Comparison of ENCODE assay signal across 29 cellular contexts in the genomic region with DNA sequence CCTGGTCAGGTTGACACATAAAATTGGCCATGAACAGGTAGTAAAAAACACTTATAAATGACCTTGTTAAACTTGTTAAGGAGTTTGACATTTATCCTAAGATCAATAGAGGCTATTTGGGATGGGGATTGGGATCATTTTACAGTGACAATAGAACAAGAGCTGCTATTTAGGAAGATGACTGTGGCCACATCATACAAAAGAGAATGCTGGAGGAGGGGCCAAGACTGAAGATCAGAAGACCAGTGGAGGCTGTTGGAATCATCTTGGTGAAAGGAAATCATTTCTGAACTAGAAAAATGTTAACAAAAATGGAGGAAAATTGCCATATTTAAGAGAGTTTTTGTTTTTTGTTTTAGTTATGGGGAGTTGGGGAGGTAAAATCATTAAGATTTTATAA.
"Had no signal": no experiment of that assay in that cellular context is flagged by ENCODE, and none has a peak within 500 bp of the region (broad histone marks: within the 10 kb centered on the region; RNA-seq: fewer than 3 reads in every experiment).

No MANE protein-coding gene starts in this region.

- H3K36me3 ChIP-seq: ascending aorta, cardiac muscle cell, colonic mucosa, esophagus squamous epithelium, gastrocnemius medialis, left ventricle myocardium inferior, right lobe of liver, thoracic aorta, uterus had no signal

- H3K27me3 ChIP-seq: ascending aorta, cardiac muscle cell, colonic mucosa, gastrocnemius medialis, hepatocyte, right lobe of liver, uterus had no signal

- DNase-seq: activated CD4-positive, alpha-beta memory T cell treated with anti-CD3 and anti-CD28 coated beads for 36 hours; activated CD4-positive, alpha-beta T cell treated with anti-CD3 and anti-CD28 coated beads, Interleukin-2, amount 10 ng/mL, durations not matched to agents 24 days and 14 days; activated CD4-positive, CD25-positive, alpha-beta regulatory T cell treated with anti-CD3 and anti-CD28 coated beads, Interleukin-2, amount 50 U/mL, for 72 hours; activated CD8-positive, alpha-beta memory T cell treated with anti-CD3 and anti-CD28 coated beads, Interleukin-2, amount 50 U/mL, for 4 hours; activated effector memory CD4-positive, alpha-beta T cell treated with anti-CD3 and anti-CD28 coated beads, Interleukin-2, amount 50 U/mL, for 16 hours; activated naive CD4-positive, alpha-beta T cell treated with anti-CD3 and anti-CD28 coated beads, Interleukin-2, amount 10 ng/mL, durations not matched to agents 7 days and 5 days; activated naive CD8-positive, alpha-beta T cell treated with anti-CD3 and anti-CD28 coated beads, Interleukin-2, amount 10 ng/mL, durations not matched to agents 7 days and 5 days; activated T-cell treated with anti-CD3 and anti-CD28 coated beads, Interleukin-2, amount 50 U/mL, for 1 hour; cerebellar nuclear complex; colonic mucosa; effector CD8-positive, alpha-beta T cell; esophagus squamous epithelium; gastrocnemius medialis; islet precursor cell; left ventricle myocardium inferior; mesendoderm; right lobe of liver; stimulated activated CD4-positive, alpha-beta T cell treated with anti-CD3 and anti-CD28 coated beads, Interleukin-12 subunit alpha, Interleukin-12 subunit beta, amount 100 ng/mL, for 4 hours; stimulated activated CD4-positive, alpha-beta T cell treated with anti-CD3 and anti-CD28 coated beads, Interleukin-4, amount 100 ng/mL, for 1 hour; stimulated activated naive CD8-positive, alpha-beta T cell treated with anti-CD3 and anti-CD28 coated beads, Interleukin-15, Interleukin-2, amounts not matched to agents 100 U/mL and 50 U/mL, for 24 hours; T1000; uterus had no signal

- H3K9me3 ChIP-seq: ascending aorta, colonic mucosa, gastrocnemius medialis, left ventricle myocardium inferior, right lobe of liver, thoracic aorta, uterus had no signal

- H3K4me2 ChIP-seq: hepatocyte had no signal

- H3K27ac ChIP-seq: ascending aorta, cardiac muscle cell, colonic mucosa, epithelial cell of prostate, esophagus squamous epithelium, gastrocnemius medialis, hepatocyte, left ventricle myocardium inferior, right lobe of liver, skin epidermis, thoracic aorta, uterus had no signal

- ATAC-seq: gastrocnemius medialis; right lobe of liver; stimulated activated naive CD8-positive, alpha-beta T cell treated with anti-CD3 and anti-CD28 coated beads, Interleukin-15, Interleukin-2, amounts not matched to agents 100 U/mL and 50 U/mL, for 24 hours had no signal

- H3K79me2 ChIP-seq: hepatocyte had no signal

- H3K4me3 ChIP-seq: ascending aorta, cardiac muscle cell, colonic mucosa, esophagus squamous epithelium, gastrocnemius medialis, hepatocyte, left ventricle myocardium inferior, lung, right lobe of liver, skin epidermis, thoracic aorta, uterus had no signal

- H2AFZ ChIP-seq: hepatocyte had no signal

- H3K4me1 ChIP-seq: ascending aorta, colonic mucosa, esophagus squamous epithelium, gastrocnemius medialis, left ventricle myocardium inferior, right lobe of liver, uterus had no signal
